Comparison of ENCODE assay signal across 1 cellular context in the genomic region with DNA sequence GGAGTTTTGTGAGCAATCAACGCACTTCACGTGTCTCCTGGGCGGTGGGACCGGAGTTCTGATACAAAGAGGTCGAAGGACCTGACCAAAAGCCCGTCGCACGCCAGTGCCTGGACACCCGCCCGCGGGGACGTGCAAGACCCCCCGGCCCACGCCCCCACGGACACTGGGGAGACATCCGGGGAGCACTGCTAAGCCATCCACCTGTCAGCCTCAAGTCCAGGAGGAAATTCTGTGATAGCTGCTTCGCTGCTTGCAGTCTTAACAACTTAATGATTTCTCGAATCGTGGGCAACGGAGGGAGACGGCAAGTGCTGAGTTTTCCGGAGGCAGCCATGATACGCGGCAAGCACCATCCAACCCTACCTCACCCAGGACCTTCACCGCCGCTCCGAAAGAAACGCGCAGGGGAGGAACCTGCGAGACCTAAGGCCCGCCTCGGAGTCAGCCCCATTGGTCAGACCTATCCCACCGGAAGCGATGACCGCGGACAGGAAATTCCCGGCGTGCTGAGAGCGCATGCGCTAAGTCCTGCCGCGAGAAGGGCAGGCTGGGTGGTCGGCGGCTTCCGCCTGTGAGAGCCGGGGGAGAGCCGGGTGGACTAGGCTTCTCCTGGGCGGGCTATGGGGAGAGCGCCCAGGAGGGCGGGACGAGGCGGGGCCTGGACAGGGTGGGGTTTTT.
TF ChIP-seq lines count a peak whose summit lies in the region.

A gene (minus strand): TSS at position 393 of the 681 bp plus-strand sequence. CDS start 56 bp downstream, at position 337.

TF ChIP-seq in HepG2, 621 proteins besides CTCF, POLR2A, EP300 and RAD21 (continued from another document and continues in another):
- TF ChIP-seq, protein P1, sequence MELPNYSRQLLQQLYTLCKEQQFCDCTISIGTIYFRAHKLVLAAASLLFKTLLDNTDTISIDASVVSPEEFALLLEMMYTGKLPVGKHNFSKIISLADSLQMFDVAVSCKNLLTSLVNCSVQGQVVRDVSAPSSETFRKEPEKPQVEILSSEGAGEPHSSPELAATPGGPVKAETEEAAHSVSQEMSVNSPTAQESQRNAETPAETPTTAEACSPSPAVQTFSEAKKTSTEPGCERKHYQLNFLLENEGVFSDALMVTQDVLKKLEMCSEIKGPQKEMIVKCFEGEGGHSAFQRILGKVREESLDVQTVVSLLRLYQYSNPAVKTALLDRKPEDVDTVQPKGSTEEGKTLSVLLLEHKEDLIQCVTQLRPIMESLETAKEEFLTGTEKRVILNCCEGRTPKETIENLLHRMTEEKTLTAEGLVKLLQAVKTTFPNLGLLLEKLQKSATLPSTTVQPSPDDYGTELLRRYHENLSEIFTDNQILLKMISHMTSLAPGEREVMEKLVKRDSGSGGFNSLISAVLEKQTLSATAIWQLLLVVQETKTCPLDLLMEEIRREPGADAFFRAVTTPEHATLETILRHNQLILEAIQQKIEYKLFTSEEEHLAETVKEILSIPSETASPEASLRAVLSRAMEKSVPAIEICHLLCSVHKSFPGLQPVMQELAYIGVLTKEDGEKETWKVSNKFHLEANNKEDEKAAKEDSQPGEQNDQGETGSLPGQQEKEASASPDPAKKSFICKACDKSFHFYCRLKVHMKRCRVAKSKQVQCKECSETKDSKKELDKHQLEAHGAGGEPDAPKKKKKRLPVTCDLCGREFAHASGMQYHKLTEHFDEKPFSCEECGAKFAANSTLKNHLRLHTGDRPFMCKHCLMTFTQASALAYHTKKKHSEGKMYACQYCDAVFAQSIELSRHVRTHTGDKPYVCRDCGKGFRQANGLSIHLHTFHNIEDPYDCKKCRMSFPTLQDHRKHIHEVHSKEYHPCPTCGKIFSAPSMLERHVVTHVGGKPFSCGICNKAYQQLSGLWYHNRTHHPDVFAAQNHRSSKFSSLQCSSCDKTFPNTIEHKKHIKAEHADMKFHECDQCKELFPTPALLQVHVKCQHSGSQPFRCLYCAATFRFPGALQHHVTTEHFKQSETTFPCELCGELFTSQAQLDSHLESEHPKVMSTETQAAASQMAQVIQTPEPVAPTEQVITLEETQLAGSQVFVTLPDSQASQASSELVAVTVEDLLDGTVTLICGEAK (IDR thresholded peaks at IDR 0.05): peak; percentile 50
- TF ChIP-seq, protein P1 (CRISPR knock-in tag; IDR thresholded peaks at IDR 0.05): no peak; the same call in 1 of the 2 replicates
- peak; percentile 63; the same call in 1 of the 2 replicates for TF ChIP-seq ETV5 (CRISPR knock-in tag; IDR thresholded peaks at IDR 0.05; ENCODE audit: borderline replicate concordance)
- peak; percentile 80 for TF ChIP-seq ARHGAP35 (CRISPR knock-in tag; IDR thresholded peaks at IDR 0.05; ENCODE audit: borderline replicate concordance)
- TF ChIP-seq, protein P2, sequence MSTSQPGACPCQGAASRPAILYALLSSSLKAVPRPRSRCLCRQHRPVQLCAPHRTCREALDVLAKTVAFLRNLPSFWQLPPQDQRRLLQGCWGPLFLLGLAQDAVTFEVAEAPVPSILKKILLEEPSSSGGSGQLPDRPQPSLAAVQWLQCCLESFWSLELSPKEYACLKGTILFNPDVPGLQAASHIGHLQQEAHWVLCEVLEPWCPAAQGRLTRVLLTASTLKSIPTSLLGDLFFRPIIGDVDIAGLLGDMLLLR (CRISPR knock-in tag; IDR thresholded peaks at IDR 0.05): peak; percentile 76; the same call in 1 of the 2 replicates
- TF ChIP-seq, protein P3, sequence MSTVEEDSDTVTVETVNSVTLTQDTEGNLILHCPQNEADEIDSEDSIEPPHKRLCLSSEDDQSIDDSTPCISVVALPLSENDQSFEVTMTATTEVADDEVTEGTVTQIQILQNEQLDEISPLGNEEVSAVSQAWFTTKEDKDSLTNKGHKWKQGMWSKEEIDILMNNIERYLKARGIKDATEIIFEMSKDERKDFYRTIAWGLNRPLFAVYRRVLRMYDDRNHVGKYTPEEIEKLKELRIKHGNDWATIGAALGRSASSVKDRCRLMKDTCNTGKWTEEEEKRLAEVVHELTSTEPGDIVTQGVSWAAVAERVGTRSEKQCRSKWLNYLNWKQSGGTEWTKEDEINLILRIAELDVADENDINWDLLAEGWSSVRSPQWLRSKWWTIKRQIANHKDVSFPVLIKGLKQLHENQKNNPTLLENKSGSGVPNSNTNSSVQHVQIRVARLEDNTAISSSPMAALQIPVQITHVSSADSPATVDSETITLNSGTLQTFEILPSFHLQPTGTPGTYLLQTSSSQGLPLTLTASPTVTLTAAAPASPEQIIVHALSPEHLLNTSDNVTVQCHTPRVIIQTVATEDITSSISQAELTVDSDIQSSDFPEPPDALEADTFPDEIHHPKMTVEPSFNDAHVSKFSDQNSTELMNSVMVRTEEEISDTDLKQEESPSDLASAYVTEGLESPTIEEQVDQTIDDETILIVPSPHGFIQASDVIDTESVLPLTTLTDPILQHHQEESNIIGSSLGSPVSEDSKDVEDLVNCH (CRISPR knock-in tag; IDR thresholded peaks at IDR 0.05): peak; percentile 84; the same call in 1 of the 2 replicates
- no peak for TF ChIP-seq JARID2 (CRISPR knock-in tag; IDR thresholded peaks at IDR 0.05; ENCODE audit: insufficient replicate concordance)
- TF ChIP-seq, protein P4, sequence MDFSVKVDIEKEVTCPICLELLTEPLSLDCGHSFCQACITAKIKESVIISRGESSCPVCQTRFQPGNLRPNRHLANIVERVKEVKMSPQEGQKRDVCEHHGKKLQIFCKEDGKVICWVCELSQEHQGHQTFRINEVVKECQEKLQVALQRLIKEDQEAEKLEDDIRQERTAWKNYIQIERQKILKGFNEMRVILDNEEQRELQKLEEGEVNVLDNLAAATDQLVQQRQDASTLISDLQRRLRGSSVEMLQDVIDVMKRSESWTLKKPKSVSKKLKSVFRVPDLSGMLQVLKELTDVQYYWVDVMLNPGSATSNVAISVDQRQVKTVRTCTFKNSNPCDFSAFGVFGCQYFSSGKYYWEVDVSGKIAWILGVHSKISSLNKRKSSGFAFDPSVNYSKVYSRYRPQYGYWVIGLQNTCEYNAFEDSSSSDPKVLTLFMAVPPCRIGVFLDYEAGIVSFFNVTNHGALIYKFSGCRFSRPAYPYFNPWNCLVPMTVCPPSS (IDR thresholded peaks at IDR 0.05): no peak
- peak; percentile 45; the same call in 1 of the 2 replicates for TF ChIP-seq MED13 (CRISPR knock-in tag; IDR thresholded peaks at IDR 0.05)
- peak; percentile 73 for TF ChIP-seq PHF20 (CRISPR knock-in tag; IDR thresholded peaks at IDR 0.05)
- TF ChIP-seq, protein P5, sequence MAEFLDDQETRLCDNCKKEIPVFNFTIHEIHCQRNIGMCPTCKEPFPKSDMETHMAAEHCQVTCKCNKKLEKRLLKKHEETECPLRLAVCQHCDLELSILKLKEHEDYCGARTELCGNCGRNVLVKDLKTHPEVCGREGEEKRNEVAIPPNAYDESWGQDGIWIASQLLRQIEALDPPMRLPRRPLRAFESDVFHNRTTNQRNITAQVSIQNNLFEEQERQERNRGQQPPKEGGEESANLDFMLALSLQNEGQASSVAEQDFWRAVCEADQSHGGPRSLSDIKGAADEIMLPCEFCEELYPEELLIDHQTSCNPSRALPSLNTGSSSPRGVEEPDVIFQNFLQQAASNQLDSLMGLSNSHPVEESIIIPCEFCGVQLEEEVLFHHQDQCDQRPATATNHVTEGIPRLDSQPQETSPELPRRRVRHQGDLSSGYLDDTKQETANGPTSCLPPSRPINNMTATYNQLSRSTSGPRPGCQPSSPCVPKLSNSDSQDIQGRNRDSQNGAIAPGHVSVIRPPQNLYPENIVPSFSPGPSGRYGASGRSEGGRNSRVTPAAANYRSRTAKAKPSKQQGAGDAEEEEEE (CRISPR knock-in tag; IDR thresholded peaks at IDR 0.05; ENCODE audit: borderline replicate concordance): no peak
- peak; percentile 51; the same call in 1 of the 2 replicates for TF ChIP-seq ZBTB20 (CRISPR knock-in tag; IDR thresholded peaks at IDR 0.05; ENCODE audit: borderline replicate concordance, low read depth)
- peak; percentile 42; the same call in 1 of the 2 replicates for TF ChIP-seq SOX5 (CRISPR knock-in tag; IDR thresholded peaks at IDR 0.05; ENCODE audit: borderline replicate concordance)
- TF ChIP-seq, protein P6, sequence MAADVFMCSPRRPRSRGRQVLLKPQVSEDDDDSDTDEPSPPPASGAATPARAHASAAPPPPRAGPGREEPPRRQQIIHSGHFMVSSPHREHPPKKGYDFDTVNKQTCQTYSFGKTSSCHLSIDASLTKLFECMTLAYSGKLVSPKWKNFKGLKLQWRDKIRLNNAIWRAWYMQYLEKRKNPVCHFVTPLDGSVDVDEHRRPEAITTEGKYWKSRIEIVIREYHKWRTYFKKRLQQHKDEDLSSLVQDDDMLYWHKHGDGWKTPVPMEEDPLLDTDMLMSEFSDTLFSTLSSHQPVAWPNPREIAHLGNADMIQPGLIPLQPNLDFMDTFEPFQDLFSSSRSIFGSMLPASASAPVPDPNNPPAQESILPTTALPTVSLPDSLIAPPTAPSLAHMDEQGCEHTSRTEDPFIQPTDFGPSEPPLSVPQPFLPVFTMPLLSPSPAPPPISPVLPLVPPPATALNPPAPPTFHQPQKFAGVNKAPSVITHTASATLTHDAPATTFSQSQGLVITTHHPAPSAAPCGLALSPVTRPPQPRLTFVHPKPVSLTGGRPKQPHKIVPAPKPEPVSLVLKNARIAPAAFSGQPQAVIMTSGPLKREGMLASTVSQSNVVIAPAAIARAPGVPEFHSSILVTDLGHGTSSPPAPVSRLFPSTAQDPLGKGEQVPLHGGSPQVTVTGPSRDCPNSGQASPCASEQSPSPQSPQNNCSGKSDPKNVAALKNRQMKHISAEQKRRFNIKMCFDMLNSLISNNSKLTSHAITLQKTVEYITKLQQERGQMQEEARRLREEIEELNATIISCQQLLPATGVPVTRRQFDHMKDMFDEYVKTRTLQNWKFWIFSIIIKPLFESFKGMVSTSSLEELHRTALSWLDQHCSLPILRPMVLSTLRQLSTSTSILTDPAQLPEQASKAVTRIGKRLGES (CRISPR knock-in tag; IDR thresholded peaks at IDR 0.05; ENCODE audit: borderline replicate concordance): peak; percentile 80; the same call in 1 of the 2 replicates
- TF ChIP-seq PLRG1 (conservative IDR thresholded peaks at IDR 0.05): no peak
- TF ChIP-seq, protein P7, sequence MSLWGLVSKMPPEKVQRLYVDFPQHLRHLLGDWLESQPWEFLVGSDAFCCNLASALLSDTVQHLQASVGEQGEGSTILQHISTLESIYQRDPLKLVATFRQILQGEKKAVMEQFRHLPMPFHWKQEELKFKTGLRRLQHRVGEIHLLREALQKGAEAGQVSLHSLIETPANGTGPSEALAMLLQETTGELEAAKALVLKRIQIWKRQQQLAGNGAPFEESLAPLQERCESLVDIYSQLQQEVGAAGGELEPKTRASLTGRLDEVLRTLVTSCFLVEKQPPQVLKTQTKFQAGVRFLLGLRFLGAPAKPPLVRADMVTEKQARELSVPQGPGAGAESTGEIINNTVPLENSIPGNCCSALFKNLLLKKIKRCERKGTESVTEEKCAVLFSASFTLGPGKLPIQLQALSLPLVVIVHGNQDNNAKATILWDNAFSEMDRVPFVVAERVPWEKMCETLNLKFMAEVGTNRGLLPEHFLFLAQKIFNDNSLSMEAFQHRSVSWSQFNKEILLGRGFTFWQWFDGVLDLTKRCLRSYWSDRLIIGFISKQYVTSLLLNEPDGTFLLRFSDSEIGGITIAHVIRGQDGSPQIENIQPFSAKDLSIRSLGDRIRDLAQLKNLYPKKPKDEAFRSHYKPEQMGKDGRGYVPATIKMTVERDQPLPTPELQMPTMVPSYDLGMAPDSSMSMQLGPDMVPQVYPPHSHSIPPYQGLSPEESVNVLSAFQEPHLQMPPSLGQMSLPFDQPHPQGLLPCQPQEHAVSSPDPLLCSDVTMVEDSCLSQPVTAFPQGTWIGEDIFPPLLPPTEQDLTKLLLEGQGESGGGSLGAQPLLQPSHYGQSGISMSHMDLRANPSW (CRISPR knock-in tag; IDR thresholded peaks at IDR 0.05; ENCODE audit: borderline replicate concordance): no peak
- TF ChIP-seq, protein P8, sequence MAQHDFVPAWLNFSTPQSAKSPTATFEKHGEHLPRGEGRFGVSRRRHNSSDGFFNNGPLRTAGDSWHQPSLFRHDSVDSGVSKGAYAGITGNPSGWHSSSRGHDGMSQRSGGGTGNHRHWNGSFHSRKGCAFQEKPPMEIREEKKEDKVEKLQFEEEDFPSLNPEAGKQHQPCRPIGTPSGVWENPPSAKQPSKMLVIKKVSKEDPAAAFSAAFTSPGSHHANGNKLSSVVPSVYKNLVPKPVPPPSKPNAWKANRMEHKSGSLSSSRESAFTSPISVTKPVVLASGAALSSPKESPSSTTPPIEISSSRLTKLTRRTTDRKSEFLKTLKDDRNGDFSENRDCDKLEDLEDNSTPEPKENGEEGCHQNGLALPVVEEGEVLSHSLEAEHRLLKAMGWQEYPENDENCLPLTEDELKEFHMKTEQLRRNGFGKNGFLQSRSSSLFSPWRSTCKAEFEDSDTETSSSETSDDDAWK (CRISPR knock-in tag; IDR thresholded peaks at IDR 0.05): no peak
- TF ChIP-seq ZFP41 (CRISPR knock-in tag; IDR thresholded peaks at IDR 0.05; ENCODE audit: borderline replicate concordance): no peak
- peak; percentile 84; the same call in 1 of the 2 replicates for TF ChIP-seq MTA1 (CRISPR knock-in tag; IDR thresholded peaks at IDR 0.05; ENCODE audit: borderline replicate concordance)
- no peak; the same call in 1 of the 2 replicates for TF ChIP-seq HMG20A (CRISPR knock-in tag; IDR thresholded peaks at IDR 0.05; ENCODE audit: borderline replicate concordance)
